Comparison of ENCODE assay signal across 15 cellular contexts in genomic region chr3:63984391-63984790, GRCh38. TPM values are rescaled to one million over a fixed set of nuclear protein-coding genes. Genes with fewer than 3 reads are reported as not detected.
DNase-seq lines count a peak whose midpoint lies in the region; ATAC-seq and TF ChIP-seq lines count a peak whose summit lies in the region.
"Had no signal": no experiment of that assay in that cellular context is flagged by ENCODE, and none has a peak within 500 bp of the region (broad histone marks: within the 10 kb centered on the region; RNA-seq: fewer than 3 reads in every experiment).

No MANE protein-coding gene starts in this region.

- no peaks in the 10 kb centered on the region for H3K9me2 ChIP-seq in PC-3 (replicated peaks; ENCODE audit: low read length)

- no peaks in the 10 kb centered on the region for H3K27me3 Mint-ChIP-seq in activated naive CD4-positive, alpha-beta T cell treated with anti-CD3 and anti-CD28 coated beads, Interleukin-2, amount 50 U/mL, for 24 hours
- H3K27me3 Mint-ChIP-seq in T-helper 17 cell, result no peaks in the 10 kb centered on the region
- H3K27me3 Mint-ChIP-seq in activated naive CD8-positive, alpha-beta T cell, result no peaks in the 10 kb centered on the region
- no peaks in the 10 kb centered on the region for H3K27me3 Mint-ChIP-seq in natural killer cell (ENCODE audit: low read depth in 2 of 2)

- peaks cover 66% of the 10 kb centered on the region for H3K4me1 Mint-ChIP-seq in activated naive CD4-positive, alpha-beta T cell treated with anti-CD3 and anti-CD28 coated beads, Interleukin-2, amount 50 U/mL, for 24 hours
- H3K4me1 Mint-ChIP-seq in T-helper 17 cell, result peaks cover 53% of the 10 kb centered on the region
- peaks cover 57% of the 10 kb centered on the region for H3K4me1 Mint-ChIP-seq in activated naive CD8-positive, alpha-beta T cell (ENCODE audit: low read depth)
- peaks cover 33 to 55% of the 10 kb centered on the region in 2 donors for H3K4me1 Mint-ChIP-seq in natural killer cell

- 100% methylated on average over 3 of the region's 3 CpGs for WGBS in right lobe of liver (ENCODE audit: insufficient coverage, low coverage, low lambda C conversion rate, missing lambda C conversion rate)

- H4K20me1 ChIP-seq in PC-3 (ENCODE audit: low read length), result no peaks in the 10 kb centered on the region

- no peak overlapping the region for H3K4me3 ChIP-seq in PC-3 (ENCODE audit: low read length)
- no peak overlapping the region for H3K4me3 ChIP-seq in right lobe of liver
- H3K4me3 ChIP-seq: K562 had no signal

- H3K79me2 ChIP-seq in PC-3 (ENCODE audit: low read length), result no peaks in the 10 kb centered on the region

- no peaks in the 10 kb centered on the region for H3K9me3 Mint-ChIP-seq in activated naive CD4-positive, alpha-beta T cell treated with anti-CD3 and anti-CD28 coated beads, Interleukin-2, amount 50 U/mL, for 24 hours
- no peaks in the 10 kb centered on the region for H3K9me3 Mint-ChIP-seq in activated naive CD8-positive, alpha-beta T cell (ENCODE audit: low read depth)
- no peaks in the 10 kb centered on the region for H3K9me3 Mint-ChIP-seq in natural killer cell

- H3K4me3 Mint-ChIP-seq in activated naive CD4-positive, alpha-beta T cell treated with anti-CD3 and anti-CD28 coated beads, Interleukin-2, amount 50 U/mL, for 24 hours, result no peak overlapping the region
- H3K4me3 Mint-ChIP-seq in T-helper 17 cell (no peak overlapping the region), natural killer cell (no peak overlapping the region)
- H3K4me3 Mint-ChIP-seq in activated naive CD8-positive, alpha-beta T cell, result no peak overlapping the region

- H3K9ac ChIP-seq in PC-3 (ENCODE audit: low read length), result no peak overlapping the region

- H3F3A ChIP-seq in PC-3 (ENCODE audit: low read length, unreplicated experiment), result no peaks in the 10 kb centered on the region

- peak overlapping the region; percentile 33 for H3K27ac Mint-ChIP-seq in activated naive CD4-positive, alpha-beta T cell treated with anti-CD3 and anti-CD28 coated beads, Interleukin-2, amount 50 U/mL, for 24 hours
- H3K27ac Mint-ChIP-seq in T-helper 17 cell (peak overlapping the region; percentile 91), natural killer cell (peak overlapping the region; percentile 43 to 71)
- H3K27ac Mint-ChIP-seq in activated naive CD8-positive, alpha-beta T cell, result peak overlapping the region; percentile 80

- no peak for ATAC-seq in T-helper 17 cell
- ATAC-seq in natural killer cell, result no peak
- no peak for ATAC-seq in PC-3
- no peak for ATAC-seq in right lobe of liver
- ATAC-seq: K562 had no signal

- no peak overlapping the region for H3K4me2 ChIP-seq in PC-3 (ENCODE audit: low read length)

- no TSS peak for BruUV-seq in PC-3 (replicated peaks; lab: Mats Ljungman, UMichigan)

- no peak overlapping the region for H2AFZ ChIP-seq in PC-3 (ENCODE audit: low read length)

- no peaks in the 10 kb centered on the region for H3K27me3 ChIP-seq in PC-3 (ENCODE audit: low read length)
- H3K27me3 ChIP-seq in right lobe of liver, result no peaks in the 10 kb centered on the region
- H3K27me3 ChIP-seq: BE2C had no signal

- H3K36me3 Mint-ChIP-seq in activated naive CD4-positive, alpha-beta T cell treated with anti-CD3 and anti-CD28 coated beads, Interleukin-2, amount 50 U/mL, for 24 hours, result peaks cover 18% of the 10 kb centered on the region
- peaks cover 15% of the 10 kb centered on the region for H3K36me3 Mint-ChIP-seq in T-helper 17 cell (ENCODE audit: low read depth)
- H3K36me3 Mint-ChIP-seq in activated naive CD8-positive, alpha-beta T cell, result peaks cover 14% of the 10 kb centered on the region
- H3K36me3 Mint-ChIP-seq in natural killer cell, result peaks cover 22% of the 10 kb centered on the region

- POLR2A ChIA-PET in PC-3 (lab: Charles Lee; ENCODE audit: unreplicated experiment), result no interaction called here

- TF ChIP-seq POLR2A in right lobe of liver (IDR thresholded peaks at IDR 0.05), result no peak

- CTCF ChIA-PET in PC-3 (lab: Charles Lee), result no interaction called here

- DNase-seq in activated naive CD4-positive, alpha-beta T cell treated with Interleukin-2 at 50 U/mL for 16 hours, result no peak
- DNase-seq in T-helper 17 cell (no peak), natural killer cell (no peak), PC-3 (no peak), right lobe of liver (no peak), iPS-NIHi7 (ENCODE audit: extremely low spot score) (no peak)
- DNase-seq: BE2C, NCI-H146, NCI-H2227 treated with DMSO at 0.1 percent for 48 hours, NCI-H524 treated with DMSO at 0.1 percent for 48 hours had no signal

- intact Hi-C loops in natural killer cell (cut with micrococcal nuclease) (no loop called here), PC-3 (cut with micrococcal nuclease) (no loop called here), right lobe of liver (cut with DNase I) (no loop called here)

- H3K36me3 ChIP-seq in PC-3 (ENCODE audit: low read depth, low read length) (no peaks in the 10 kb centered on the region), right lobe of liver (peaks cover 0 to 46% (median 18%) of the 10 kb centered on the region in 4 donors)

- TF ChIP-seq CTCF in natural killer cell (IDR thresholded peaks at IDR 0.05), result no peak
- no peak for TF ChIP-seq CTCF in PC-3 (conservative IDR thresholded peaks at IDR 0.05; ENCODE audit: low read depth, low read length)
- no peak for TF ChIP-seq CTCF in right lobe of liver (IDR thresholded peaks at IDR 0.05)

- H3K4me1 ChIP-seq in PC-3 (ENCODE audit: insufficient read depth, low read length) (no peaks in the 10 kb centered on the region), right lobe of liver (peaks cover 0 to 24% (median 9%) of the 10 kb centered on the region in 4 donors)
- H3K4me1 ChIP-seq: BE2C had no signal

- H3K27ac ChIP-seq in PC-3 (ENCODE audit: low read length), result no peak overlapping the region
- no peak overlapping the region for H3K27ac ChIP-seq in right lobe of liver
- H3K27ac ChIP-seq: HL-60, RWPE1 had no signal

- H3K9me3 ChIP-seq in T-helper 17 cell (ENCODE audit: control insufficient read depth, low read length, poor library complexity, severe bottlenecking) (no peaks in the 10 kb centered on the region), PC-3 (ENCODE audit: low read length) (no peaks in the 10 kb centered on the region), right lobe of liver (no peaks in the 10 kb centered on the region)
- H3K9me3 ChIP-seq: BE2C had no signal

RNA-seq across cellular contexts. Expression of gene PSMD6, which starts 38.9 kb away (rescaled TPM):
- total RNA-seq in T-helper 17 cell (10 to 100 TPM; 91.3 to 97.3 TPM), natural killer cell (100 to 1,000 TPM in 2 of 3 donors, 10 to 100 TPM in 1; 84.4 to 105 (median 102) TPM), PC-3 (2014; rRNA removed) (73.2 and 80.7 TPM in 2 replicates), right lobe of liver (10 to 100 TPM; 33.1 to 41.9 (median 35.9) TPM)

Comparison
In these comparisons a context has a peak if more than half of its experiments do, and no peak if none do; other contexts are left out.
1. H3K27ac Mint-ChIP-seq: peak in every context shown above with its lines; median percentile 91 in T-helper 17 cell; 80 in activated naive CD8-positive, alpha-beta T cell; 57 in natural killer cell; 33 in activated naive CD4-positive, alpha-beta T cell treated with anti-CD3 and anti-CD28 coated beads, Interleukin-2, amount 50 U/mL, for 24 hours.